1 cellular context compared by ENCODE assay signal in genomic region chr5:178110511-178110910, GRCh38.
TF ChIP-seq lines count a peak whose summit lies in the region.

No MANE protein-coding gene starts in this region.

TF ChIP-seq in K562, 482 proteins besides CTCF, POLR2A, EP300 and RAD21:
- TF ChIP-seq NELFE (IDR thresholded peaks at IDR 0.05; ENCODE audit: insufficient read depth, insufficient read length) (no peak), LARP7 (IDR thresholded peaks at IDR 0.05) (no peak), IFI16 (CRISPR knock-in tag; IDR thresholded peaks at IDR 0.05) (no peak), NR4A1 (CRISPR knock-in tag; IDR thresholded peaks at IDR 0.05) (no peak), NR4A1 (tag; IDR thresholded peaks at IDR 0.05) (no peak), RREB1 (CRISPR knock-in tag; IDR thresholded peaks at IDR 0.05) (no peak), ZNF143 (CRISPR knock-in tag; IDR thresholded peaks at IDR 0.05) (no peak), MAFG (tag; conservative IDR thresholded peaks at IDR 0.05) (no peak), DACH1 (IDR thresholded peaks at IDR 0.05; ENCODE audit: partially characterized antibody) (no peak), GMEB1 (CRISPR knock-in tag; IDR thresholded peaks at IDR 0.05) (no peak), POLR2H (tag; IDR thresholded peaks at IDR 0.05; ENCODE audit: low read depth) (no peak), PTBP1 (IDR thresholded peaks at IDR 0.05; ENCODE audit: low read depth, low read length) (no peak), FOXO4 (CRISPR knock-in tag; IDR thresholded peaks at IDR 0.05) (no peak), MYNN (IDR thresholded peaks at IDR 0.05) (no peak), MYNN (CRISPR knock-in tag; IDR thresholded peaks at IDR 0.05) (no peak), VEZF1 (CRISPR knock-in tag; IDR thresholded peaks at IDR 0.05) (no peak), HBP1 (CRISPR knock-in tag; IDR thresholded peaks at IDR 0.05) (no peak), ZNF23 (CRISPR knock-in tag; IDR thresholded peaks at IDR 0.05) (no peak)
